10 cellular contexts compared by ENCODE assay signal in genomic region chr11:123187670-123188507, GRCh38. TPM values are rescaled to one million over a fixed set of nuclear protein-coding genes. Genes with fewer than 3 reads are reported as not detected.
A peak's percentile ranks its signal among the peaks of the same experiment; 100 is the strongest.
DNase-seq lines count a peak whose midpoint lies in the region; ATAC-seq and TF ChIP-seq lines count a peak whose summit lies in the region.
"Had no signal": no experiment of that assay in that cellular context is flagged by ENCODE, and none has a peak within 500 bp of the region (broad histone marks: within the 10 kb centered on the region; RNA-seq: fewer than 3 reads in every experiment).

No MANE protein-coding gene starts in this region.

- no peak for ATAC-seq in HG02852 (IDR thresholded peaks at IDR 0.05; ENCODE audit: unreplicated experiment)
- ATAC-seq in GM21786 (IDR thresholded peaks at IDR 0.05; ENCODE audit: unreplicated experiment): no peak
- no peak for ATAC-seq in left lung

- no peak for TF ChIP-seq CTCF in right atrium auricular region (IDR thresholded peaks at IDR 0.05)
- no peak for TF ChIP-seq CTCF in smooth muscle cell (IDR thresholded peaks at IDR 0.05; ENCODE audit: borderline replicate concordance, insufficient read depth, poor library complexity, severe bottlenecking)
- no peak for TF ChIP-seq CTCF in left lung (IDR thresholded peaks at IDR 0.05)

- H3K9me3 ChIP-seq in HUES6 (ENCODE audit: control insufficient read depth, insufficient read depth, low read depth, low read length): no peaks in the 10 kb centered on the region
- H3K9me3 ChIP-seq in right atrium auricular region: no peaks in the 10 kb centered on the region
- H3K9me3 ChIP-seq in smooth muscle cell (replicated peaks; ENCODE audit: low read depth): no peaks in the 10 kb centered on the region
- H3K9me3 ChIP-seq in left lung: no peaks in the 10 kb centered on the region

- H3K27me3 ChIP-seq in HUES6 (ENCODE audit: control insufficient read depth, insufficient read depth, low read length): no peaks in the 10 kb centered on the region
- no peaks in the 10 kb centered on the region for H3K27me3 ChIP-seq in right atrium auricular region
- H3K27me3 ChIP-seq in smooth muscle cell (ENCODE audit: low read depth): no peaks in the 10 kb centered on the region
- H3K27me3 ChIP-seq in left lung: peaks cover 0 to 77% of the 10 kb centered on the region in 2 donors

- DNase-seq in right atrium auricular region (ENCODE audit: low spot score) (no peak), smooth muscle cell (lab: John Stamatoyannopoulos, UW; ENCODE audit: unreplicated experiment) (no peak), NCI-H774 (lab: John Stamatoyannopoulos, UW) (no peak), left lung (no peak)
- DNase-seq: activated naive CD4-positive, alpha-beta T cell treated with anti-CD3 and anti-CD28 coated beads, Interleukin-2, amount 50 U/mL, for 16 hours; T-helper 2 cell had no signal

- H3K4me2 ChIP-seq in smooth muscle cell: peak overlapping the region; percentile 84

- H3K4me3 ChIP-seq in HUES6 (ENCODE audit: low read depth, low read length): peak overlapping the region; percentile 2; the same call in 1 of the 2 replicates
- no peak overlapping the region for H3K4me3 ChIP-seq in right atrium auricular region
- peak overlapping the region; percentile 21 for H3K4me3 ChIP-seq in smooth muscle cell
- no peak overlapping the region for H3K4me3 ChIP-seq in left lung

- H3F3A ChIP-seq in smooth muscle cell (ENCODE audit: low read depth): peaks cover 20% of the 10 kb centered on the region

- peaks cover 86% of the 10 kb centered on the region for H3K79me2 ChIP-seq in smooth muscle cell (ENCODE audit: low read depth)

- 37% methylated on average over 17 of the region's 17 CpGs for WGBS in smooth muscle cell (ENCODE audit: low lambda C conversion rate)

- H3K27ac ChIP-seq in HUES6 (ENCODE audit: low read depth, low read length): no peak overlapping the region
- H3K27ac ChIP-seq in angular gyrus (ENCODE audit: low read depth, low read length): peak overlapping the region; percentile 45
- H3K27ac ChIP-seq in right atrium auricular region: peak overlapping the region; percentile 24 to 52
- H3K27ac ChIP-seq in smooth muscle cell (ENCODE audit: low read depth): peak overlapping the region; percentile 93
- H3K27ac ChIP-seq in left lung: no peak overlapping the region

- H3K36me3 ChIP-seq in HUES6 (ENCODE audit: control insufficient read depth, insufficient read depth, low read length): no peaks in the 10 kb centered on the region; the same call in 1 of the 2 replicates
- H3K36me3 ChIP-seq in right atrium auricular region: no peaks in the 10 kb centered on the region
- no peaks in the 10 kb centered on the region for H3K36me3 ChIP-seq in smooth muscle cell (ENCODE audit: low read depth)
- H3K36me3 ChIP-seq in left lung: no peaks in the 10 kb centered on the region

- intact Hi-C loops in left lung (cut with DNase I): no loop called here

- H3K4me1 ChIP-seq in HUES6 (ENCODE audit: control insufficient read depth, insufficient read depth, low read length) (peaks cover 55% of the 10 kb centered on the region), right atrium auricular region (no peaks in the 10 kb centered on the region), smooth muscle cell (ENCODE audit: low read depth) (peaks cover 25% of the 10 kb centered on the region), left lung (no peaks in the 10 kb centered on the region)

- peak overlapping the region; percentile 30 for H3K9ac ChIP-seq in HUES6 (ENCODE audit: low read length)
- H3K9ac ChIP-seq in smooth muscle cell (ENCODE audit: low read depth): peak overlapping the region; percentile 81

- peaks cover 2% of the 10 kb centered on the region for H4K20me1 ChIP-seq in smooth muscle cell (ENCODE audit: low read depth)

- H2AFZ ChIP-seq in smooth muscle cell (ENCODE audit: low read depth): no peak overlapping the region

RNA-seq across cellular contexts. Expression of gene CLMP, which starts 7.2 kb away (rescaled TPM):
- total RNA-seq in right atrium auricular region (10 to 100 TPM in 1 of 2 donors, 1 to 10 TPM in 1; 8.4 to 34.3 TPM), smooth muscle cell (163 and 176 TPM in 2 replicates), left lung (10 to 100 TPM; 20.4 to 22.5 TPM)
- polyA plus RNA-seq in smooth muscle cell: 62.0 and 74.0 TPM in 2 replicates

Comparison
In these comparisons a context has a peak if more than half of its experiments do, and no peak if none do; other contexts are left out.
1. H3K27ac ChIP-seq: peak in angular gyrus (single experiment), right atrium auricular region (2 of 2) and smooth muscle cell (single experiment); none in HUES6 (single experiment) and left lung (0 of 2).
2. H3K4me3 ChIP-seq: peak in HUES6 (single experiment) and smooth muscle cell (single experiment); none in right atrium auricular region (0 of 2) and left lung (0 of 2).